ENCODE assay signal across 9 cellular contexts in genomic region chr3:39149059-39149455, GRCh38. TPM values are rescaled to one million over a fixed set of nuclear protein-coding genes. Genes with fewer than 3 reads are reported as not detected.
DNase-seq lines count a peak whose midpoint lies in the region; ATAC-seq, FAIRE-seq and TF ChIP-seq lines count a peak whose summit lies in the region.
"Had no signal": no experiment of that assay in that cellular context is flagged by ENCODE, and none has a peak within 500 bp of the region (broad histone marks: within the 10 kb centered on the region; RNA-seq: fewer than 3 reads in every experiment).

No MANE protein-coding gene starts in this region.

- DNase-seq in GM12865 (ENCODE audit: low read depth): peak; percentile 66
- no peak for DNase-seq in PC-3
- no peak for DNase-seq in psoas muscle
- no peak for DNase-seq in GM19239 (ENCODE audit: insufficient read length, low spot score)
- DNase-seq in NOMO-1 treated with dmso at 0.1 percent for 144 hours (lab: John Stamatoyannopoulos, UW; ENCODE audit: unreplicated experiment): no peak
- no peak for DNase-seq in NCI-H446 treated with DMSO at 0.1 percent for 48 hours (lab: John Stamatoyannopoulos, UW)
- DNase-seq: NK-92 treated with Interleukin-12 subunit alpha and Interleukin-12 subunit beta, amount 100 ng/mL, for 24 hours had no signal

- H3K9me3 ChIP-seq in PC-3 (ENCODE audit: low read length): no peaks in the 10 kb centered on the region
- no peaks in the 10 kb centered on the region for H3K9me3 ChIP-seq in duodenal mucosa (ENCODE audit: control insufficient read depth in 1 of 2, low read length in 2 of 2)
- no peaks in the 10 kb centered on the region for H3K9me3 ChIP-seq in psoas muscle

- peak overlapping the region; percentile 98 for H3K4me2 ChIP-seq in PC-3 (ENCODE audit: low read length)

- 70 to 83% (median 72%) methylated on average over 4 of the region's 4 CpGs for WGBS in psoas muscle, 3 donors

- H3K9ac ChIP-seq in PC-3 (ENCODE audit: low read length) (no peak overlapping the region), duodenal mucosa (ENCODE audit: low read depth in 1 of 2, low read length in 2 of 2) (peak overlapping the region in 1 of 2 donors; percentile 42)

- H3K4me1 ChIP-seq in PC-3 (ENCODE audit: insufficient read depth, low read length) (peaks cover 64% of the 10 kb centered on the region), duodenal mucosa (ENCODE audit: control insufficient read depth in 1 of 2, insufficient read depth in 2 of 2, low read length in 2 of 2) (peaks cover 67 to 74% of the 10 kb centered on the region in 2 donors), psoas muscle (peaks cover 68% of the 10 kb centered on the region)

- POLR2A ChIA-PET in PC-3 (lab: Charles Lee; ENCODE audit: unreplicated experiment): interaction anchor here (0.6 kb wide), 1 partner anchor 253 kb away, joined by 3 read pairs; no protein-coding TSS in a partner anchor

- TF ChIP-seq CTCF in GM12865 (IDR thresholded peaks at IDR 0.05; ENCODE audit: insufficient read depth, low read depth, low read length, missing control alignments): no peak
- no peak for TF ChIP-seq CTCF in PC-3 (conservative IDR thresholded peaks at IDR 0.05; ENCODE audit: low read depth, low read length)
- TF ChIP-seq CTCF in psoas muscle (IDR thresholded peaks at IDR 0.05): no peak

- intact Hi-C loops in PC-3 (cut with micrococcal nuclease) (no loop called here), psoas muscle (cut with DNase I) (loop anchor here in 1 of 2 donors (5.0 kb wide), 1 partner anchor 42 kb away; the partner anchor contains the start of genes GORASP1 and TTC21A)

- no peaks in the 10 kb centered on the region for H3K27me3 ChIP-seq in PC-3 (ENCODE audit: low read length)
- H3K27me3 ChIP-seq in duodenal mucosa (ENCODE audit: control insufficient read depth in 1 of 2, insufficient read depth in 2 of 2, low read length in 2 of 2): no peaks in the 10 kb centered on the region
- H3K27me3 ChIP-seq in psoas muscle (ENCODE audit: insufficient read depth in 3 of 3, low read length in 2 of 3): no peaks in the 10 kb centered on the region

- H4K20me1 ChIP-seq in PC-3 (ENCODE audit: low read length): peaks cover 76% of the 10 kb centered on the region

- BruUV-seq in PC-3 (replicated peaks; lab: Mats Ljungman, UMichigan): no TSS peak

- no peaks in the 10 kb centered on the region for H3F3A ChIP-seq in PC-3 (ENCODE audit: low read length, unreplicated experiment)

- H3K9me2 ChIP-seq in PC-3 (replicated peaks; ENCODE audit: low read length): no peaks in the 10 kb centered on the region

- no peak for ATAC-seq in PC-3
- no peak for ATAC-seq in psoas muscle
- ATAC-seq in GM19328 (IDR thresholded peaks at IDR 0.05; ENCODE audit: unreplicated experiment): no peak

- H3K79me2 ChIP-seq in PC-3 (ENCODE audit: low read length): peaks cover 83% of the 10 kb centered on the region

- H3K4me3 ChIP-seq in GM12865 (ENCODE audit: low read depth, low read length): peak overlapping the region; percentile 71
- H3K4me3 ChIP-seq in PC-3 (ENCODE audit: low read length): no peak overlapping the region
- no peak overlapping the region for H3K4me3 ChIP-seq in duodenal mucosa (ENCODE audit: low read depth in 1 of 2, low read length in 2 of 2)
- peak overlapping the region; percentile 93 for H3K4me3 ChIP-seq in psoas muscle

- FAIRE-seq in GM19239 (lab: Jason Lieb, UNC): no peak

- CTCF ChIA-PET in PC-3 (lab: Charles Lee): interaction anchor here (1.0 kb wide), 1 partner anchor 18 kb away, joined by 3 read pairs; no protein-coding TSS in a partner anchor

- H3K36me3 ChIP-seq in PC-3 (ENCODE audit: low read depth, low read length): peaks cover 25% of the 10 kb centered on the region
- H3K36me3 ChIP-seq in duodenal mucosa (ENCODE audit: control insufficient read depth in 1 of 2, insufficient read depth in 2 of 2, low read length in 2 of 2): peaks cover 12 to 16% of the 10 kb centered on the region in 2 donors
- H3K36me3 ChIP-seq in psoas muscle (ENCODE audit: insufficient read depth in 1 of 2, low read depth in 1 of 2): peaks cover 0 to 24% of the 10 kb centered on the region in 2 donors

- H3K27ac ChIP-seq in PC-3 (ENCODE audit: low read length) (no peak overlapping the region), duodenal mucosa (ENCODE audit: low read depth, low read length) (peak overlapping the region; percentile 28), psoas muscle (peak overlapping the region; percentile 99)

- H2AFZ ChIP-seq in PC-3 (ENCODE audit: low read length): no peak overlapping the region

RNA-seq across cellular contexts. Expression of gene CSRNP1, which starts 4.3 kb away (rescaled TPM):
- 72.3 and 86.9 TPM in 2 replicates for total RNA-seq in PC-3 (2014; rRNA removed)
- total RNA-seq in psoas muscle: 10 to 100 TPM in 3 of 4 donors, 1 to 10 TPM in 1; 8.5 to 41.8 (median 30.0) TPM
- polyA plus RNA-seq in psoas muscle: 10 to 100 TPM; 10.1 to 66.4 (median 14.0) TPM

RNA-seq across cellular contexts. Expression of gene TTC21A, which starts 41.6 kb away (rescaled TPM):
- 1.2 TPM in 2 replicates for total RNA-seq in PC-3 (2014; rRNA removed)
- 1 to 10 TPM in 1 of 4 donors, under 1 TPM in 3; 0.52 to 1.2 (median 0.78) TPM for total RNA-seq in psoas muscle
- polyA plus RNA-seq in psoas muscle: under 1 TPM; 0.62 to 1.00 (median 0.98) TPM

RNA-seq across cellular contexts. Expression of gene GORASP1, which starts 41.6 kb away (rescaled TPM):
- total RNA-seq in PC-3 (2014; rRNA removed) (47.4 and 58.9 TPM in 2 replicates), psoas muscle (10 to 100 TPM; 34.3 to 46.7 (median 42.6) TPM)
- 10 to 100 TPM; 27.3 to 37.3 (median 34.4) TPM for polyA plus RNA-seq in psoas muscle

RNA-seq across cellular contexts. Expression of gene XIRP1, which starts 43.3 kb away (rescaled TPM):
- total RNA-seq in PC-3 (2014; rRNA removed): not detected in 2 replicates
- 1,000 to 10,000 TPM in 1 of 4 donors, 100 to 1,000 TPM in 3; 601 to 2,126 (median 834) TPM for total RNA-seq in psoas muscle
- 100 to 1,000 TPM; 111 to 561 (median 523) TPM for polyA plus RNA-seq in psoas muscle

Comparison
In these comparisons a context has a peak if more than half of its experiments do, and no peak if none do; other contexts are left out.
1. H3K4me3 ChIP-seq: peak in GM12865 (single experiment) and psoas muscle (single experiment); none in PC-3 (single experiment) and duodenal mucosa (0 of 2).